Comparison of ENCODE assay signal across 8 cellular contexts in the genomic region with DNA sequence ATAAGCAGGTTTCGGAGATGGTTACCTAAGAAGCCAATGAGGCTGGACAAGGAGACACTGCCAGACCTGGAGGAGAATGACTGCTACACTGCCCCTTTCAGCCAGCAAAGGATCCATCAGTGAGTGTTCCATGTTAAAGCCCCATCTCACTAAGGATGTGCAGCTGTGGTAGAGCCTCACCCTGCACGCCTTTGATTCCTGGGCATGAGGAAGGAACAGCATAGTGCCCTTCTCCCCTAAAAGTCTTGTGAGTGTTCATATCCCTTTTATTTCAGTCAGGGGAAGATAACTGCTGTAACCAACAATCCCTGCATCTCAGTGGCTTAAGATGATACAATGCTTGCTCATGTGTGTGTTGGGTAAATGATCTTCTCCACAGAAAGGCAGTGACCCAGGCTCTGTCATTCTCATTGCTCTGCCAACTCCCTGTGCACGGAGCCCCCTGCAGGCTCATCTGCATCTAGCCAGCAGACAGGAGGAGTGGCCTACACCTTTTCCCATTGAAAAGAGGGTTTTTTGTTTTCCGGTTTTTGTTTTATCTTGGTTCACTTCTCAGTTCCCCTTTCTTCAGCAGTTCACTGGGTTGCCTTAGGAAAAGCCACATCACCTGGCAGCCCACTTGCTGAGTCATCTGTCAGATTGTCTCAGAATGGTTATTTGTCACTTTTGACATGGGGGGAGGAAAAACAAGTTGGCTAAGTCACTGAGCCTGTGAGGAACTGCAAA.
DNase-seq lines count a peak whose midpoint lies in the region; ATAC-seq and TF ChIP-seq lines count a peak whose summit lies in the region.

No MANE protein-coding gene starts in this region.

- H3K27me3 ChIP-seq in mesendoderm (ENCODE audit: insufficient read depth, low read length, poor library complexity) (no peaks in the 10 kb centered on the region), Peyer's patch (no peaks in the 10 kb centered on the region)

- H3K4me3 Mint-ChIP-seq in activated naive CD8-positive, alpha-beta T cell treated with anti-CD3 and anti-CD28 coated beads for 36 hours = no peak overlapping the region

- no peak for DNase-seq in AG09309 (ENCODE audit: low read depth)
- DNase-seq in GM13977 (ENCODE audit: low spot score) = peak; percentile 50
- DNase-seq in Kasumi-1 (lab: John Stamatoyannopoulos, UW) = peak; percentile 26 to 39
- peak; percentile 2 for DNase-seq in activated naive CD8-positive, alpha-beta T cell treated with anti-CD3 and anti-CD28 coated beads for 36 hours
- peak; percentile 91 for DNase-seq in mesendoderm
- no peak for DNase-seq in Peyer's patch
- no peak for DNase-seq in DMS153 treated with DMSO at 0.1 percent for 48 hours (lab: John Stamatoyannopoulos, UW; ENCODE audit: unreplicated experiment)

- no peak overlapping the region for H4K8ac ChIP-seq in mesendoderm (ENCODE audit: low read depth, low read length)

- in situ Hi-C loops in GM13977 (cut with MboI; ENCODE audit: low pct_unique_long_range_greater_than_20kb, low sequenced_read_pairs, unreplicated experiment) = no loop called here

- peaks cover 7% of the 10 kb centered on the region for H3K27me3 Mint-ChIP-seq in activated naive CD8-positive, alpha-beta T cell treated with anti-CD3 and anti-CD28 coated beads for 36 hours

- H2BK5ac ChIP-seq in mesendoderm (ENCODE audit: low read length) = peak overlapping the region; percentile 80

- H4K5ac ChIP-seq in mesendoderm (ENCODE audit: low read length) = no peak overlapping the region

- H3K36me3 Mint-ChIP-seq in activated naive CD8-positive, alpha-beta T cell treated with anti-CD3 and anti-CD28 coated beads for 36 hours = no peaks in the 10 kb centered on the region

- H3K4ac ChIP-seq in mesendoderm (ENCODE audit: low read depth, low read length) = peak overlapping the region; percentile 62

- TF ChIP-seq POLR2A in Peyer's patch (IDR thresholded peaks at IDR 0.05) = no peak

- H3K23ac ChIP-seq in mesendoderm (ENCODE audit: low read length) = no peak overlapping the region

- no peak overlapping the region for H2BK15ac ChIP-seq in mesendoderm (replicated peaks; ENCODE audit: low read depth)

- peak overlapping the region; percentile 42 for H3K9ac ChIP-seq in mesendoderm (ENCODE audit: low read length)

- H3K18ac ChIP-seq in mesendoderm (ENCODE audit: low read length) = peak overlapping the region; percentile 33

- no peaks in the 10 kb centered on the region for H3K9me3 Mint-ChIP-seq in activated naive CD8-positive, alpha-beta T cell treated with anti-CD3 and anti-CD28 coated beads for 36 hours

- no peaks in the 10 kb centered on the region for H3K4me1 Mint-ChIP-seq in activated naive CD8-positive, alpha-beta T cell treated with anti-CD3 and anti-CD28 coated beads for 36 hours

- H3K27ac ChIP-seq in mesendoderm (ENCODE audit: low read depth, low read length) (peak overlapping the region; percentile 83), Peyer's patch (no peak overlapping the region)

- no peaks in the 10 kb centered on the region for H3K79me1 ChIP-seq in mesendoderm (ENCODE audit: low read length)

- H3K36me3 ChIP-seq in mesendoderm (ENCODE audit: control insufficient read depth, insufficient read depth, low read length) = no peaks in the 10 kb centered on the region
- no peaks in the 10 kb centered on the region for H3K36me3 ChIP-seq in Peyer's patch

- H3K56ac ChIP-seq in mesendoderm (ENCODE audit: low read length) = peak overlapping the region; percentile 78

- H3K9me3 ChIP-seq in Peyer's patch = no peaks in the 10 kb centered on the region

- H2BK120ac ChIP-seq in mesendoderm (ENCODE audit: low read depth, low read length) = no peak overlapping the region

- no peaks in the 10 kb centered on the region for H3K79me2 ChIP-seq in mesendoderm (ENCODE audit: control insufficient read depth, insufficient read depth, low read length)

- no peak overlapping the region for H3K27ac Mint-ChIP-seq in activated naive CD8-positive, alpha-beta T cell treated with anti-CD3 and anti-CD28 coated beads for 36 hours

- TF ChIP-seq CTCF in AG09309 (IDR thresholded peaks at IDR 0.05; ENCODE audit: control insufficient read depth, insufficient read depth, low read depth, low read length, missing control alignments) (peak; percentile 72), GM13977 (IDR thresholded peaks at IDR 0.05; ENCODE audit: extremely low read depth, insufficient read depth, missing control alignments) (peak; percentile 62), Peyer's patch (IDR thresholded peaks at IDR 0.05) (peak in 1 of 6 experiments; percentile 26)

- peak overlapping the region; percentile 20 for H3K4me2 ChIP-seq in mesendoderm (ENCODE audit: low read length)

- no CpG with 5 or more reads among the region's 4 CpGs for WGBS in mesendoderm (ENCODE audit: extremely low coverage, insufficient coverage, low lambda C conversion rate)

- H3K4me1 ChIP-seq in mesendoderm (ENCODE audit: control insufficient read depth, low read depth, low read length) (peaks cover 11% of the 10 kb centered on the region), Peyer's patch (no peaks in the 10 kb centered on the region)

- peak; percentile 94 for ATAC-seq in HG02571 (IDR thresholded peaks at IDR 0.05; ENCODE audit: unreplicated experiment)

- H2AK5ac ChIP-seq in mesendoderm (ENCODE audit: low read length) = no peak overlapping the region

- H3K4me3 ChIP-seq in AG09309 (ENCODE audit: control insufficient read depth, low read depth, low read length) = no peak overlapping the region
- no peak overlapping the region for H3K4me3 ChIP-seq in mesendoderm (ENCODE audit: low read length)
- H3K4me3 ChIP-seq in Peyer's patch = no peak overlapping the region

Comparison
In these comparisons a context has a peak if more than half of its experiments do, and no peak if none do; other contexts are left out.
1. DNase-seq: peak in GM13977 (single experiment), Kasumi-1 (2 of 2), activated naive CD8-positive, alpha-beta T cell treated with anti-CD3 and anti-CD28 coated beads for 36 hours (single experiment) and mesendoderm (single experiment); none in AG09309 (single experiment), Peyer's patch (0 of 3) and DMS153 treated with DMSO at 0.1 percent for 48 hours (single experiment).